Comparison of ENCODE assay signal across 27 cellular contexts in genomic region chr6:143642403-143642802, GRCh38.
"Had no signal": no experiment of that assay in that cellular context is flagged by ENCODE, and none has a peak within 500 bp of the region (broad histone marks: within the 10 kb centered on the region; RNA-seq: fewer than 3 reads in every experiment).

No MANE protein-coding gene starts in this region.

- H3K27me3 Mint-ChIP-seq: memory B cell; natural killer cell treated with Interleukin-12 subunit alpha and Interleukin-12 subunit beta and Interleukin-15 and Interleukin-18, amount 100 ng/mL, for 72 hours; progenitor cell of endocrine pancreas; stimulated activated memory B cell treated with anti-CD40 and anti-IgM and Interleukin-4, amounts not matched to agents 10 μg/mL and 1 μg/mL and 100 μg/mL, for 72 hours; stimulated activated naive CD8-positive, alpha-beta T cell treated with anti-CD3 and anti-CD28 coated beads, Interleukin-15, Interleukin-2, amounts not matched to agents 100 ng/mL and 50 ng/mL, for 24 hours had no signal

- H3K9me3 Mint-ChIP-seq: immature natural killer cell; memory B cell; natural killer cell treated with Interleukin-12 subunit alpha and Interleukin-12 subunit beta and Interleukin-15 and Interleukin-18, amount 100 ng/mL, for 72 hours; stimulated activated memory B cell treated with anti-CD40 and anti-IgM and Interleukin-4, amounts not matched to agents 10 μg/mL and 1 μg/mL and 100 μg/mL, for 72 hours; stimulated activated naive CD8-positive, alpha-beta T cell treated with anti-CD3 and anti-CD28 coated beads, Interleukin-15, Interleukin-2, amounts not matched to agents 100 ng/mL and 50 ng/mL, for 24 hours had no signal

- H3K4me3 ChIP-seq: colonic mucosa, gastrocnemius medialis, heart right ventricle, left ventricle myocardium inferior, lower lobe of right lung, neural progenitor cell, pancreas, spleen, testis, tibial nerve had no signal

- ATAC-seq: gastrocnemius medialis; heart right ventricle; left cardiac atrium; lower lobe of right lung; natural killer cell treated with Interleukin-12 subunit alpha and Interleukin-12 subunit beta and Interleukin-15 and Interleukin-18, amount 100 ng/mL, for 72 hours; pancreas; right cardiac atrium; stimulated activated memory B cell treated with anti-CD40 and anti-IgM and Interleukin-4, amounts not matched to agents 10 μg/mL and 1 μg/mL and 100 μg/mL, for 72 hours had no signal

- H3K27ac Mint-ChIP-seq: immature natural killer cell; memory B cell; natural killer cell treated with Interleukin-12 subunit alpha and Interleukin-12 subunit beta and Interleukin-15 and Interleukin-18, amount 100 ng/mL, for 72 hours; neural progenitor cell; progenitor cell of endocrine pancreas; stimulated activated memory B cell treated with anti-CD40 and anti-IgM and Interleukin-4, amounts not matched to agents 10 μg/mL and 1 μg/mL and 100 μg/mL, for 72 hours; stimulated activated naive CD8-positive, alpha-beta T cell treated with anti-CD3 and anti-CD28 coated beads, Interleukin-15, Interleukin-2, amounts not matched to agents 100 ng/mL and 50 ng/mL, for 24 hours had no signal

- DNase-seq: colonic mucosa; dermis blood vessel endothelial cell; erythroblast; gastrocnemius medialis; heart right ventricle; immature natural killer cell; kidney; left cardiac atrium; left ventricle myocardium inferior; lower lobe of right lung; midbrain; nucleus accumbens; pancreas; right cardiac atrium; spleen; stimulated activated CD4-positive, alpha-beta T cell treated with anti-CD3 and anti-CD28 coated beads, Interleukin-15, amount 100 ng/mL, for 24 hours; stimulated activated CD4-positive, alpha-beta T cell treated with anti-CD3 and anti-CD28 coated beads, Interleukin-1b, Interleukin-23, amount 100 ng/mL, for 48 hours; stimulated activated CD4-positive, alpha-beta T cell treated with anti-CD3 and anti-CD28 coated beads, Interleukin-4, amount 100 ng/mL, for 24 hours; testis had no signal

- H3K36me3 Mint-ChIP-seq: natural killer cell treated with Interleukin-12 subunit alpha and Interleukin-12 subunit beta and Interleukin-15 and Interleukin-18, amount 100 ng/mL, for 72 hours; neural progenitor cell had no signal

- H3K4me3 Mint-ChIP-seq: immature natural killer cell; memory B cell; natural killer cell treated with Interleukin-12 subunit alpha and Interleukin-12 subunit beta and Interleukin-15 and Interleukin-18, amount 100 ng/mL, for 72 hours; neural progenitor cell; stimulated activated memory B cell treated with anti-CD40 and anti-IgM and Interleukin-4, amounts not matched to agents 10 μg/mL and 1 μg/mL and 100 μg/mL, for 72 hours; stimulated activated naive CD8-positive, alpha-beta T cell treated with anti-CD3 and anti-CD28 coated beads, Interleukin-15, Interleukin-2, amounts not matched to agents 100 ng/mL and 50 ng/mL, for 24 hours had no signal

- FAIRE-seq: endothelial cell of umbilical vein, kidney, pancreas had no signal
